1 cellular context compared by ENCODE assay signal in the genomic region with DNA sequence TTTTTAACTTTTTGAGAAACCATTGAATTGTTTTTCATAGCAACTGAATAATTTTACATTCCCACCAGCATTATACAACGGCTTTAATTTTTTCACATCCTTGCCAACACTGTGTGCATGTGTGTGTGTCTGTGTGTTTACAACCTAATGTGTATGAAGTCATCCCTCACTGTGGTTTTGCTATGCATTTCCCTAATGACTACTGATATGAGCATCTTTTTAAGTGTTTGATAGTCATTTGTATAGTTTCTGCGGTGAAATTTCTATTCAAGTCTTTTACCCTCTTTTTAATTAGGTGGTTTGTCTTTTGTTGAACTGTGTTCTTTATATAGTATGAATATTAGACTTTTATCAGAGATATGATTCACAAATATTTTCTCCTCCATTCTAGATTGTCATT.
TF ChIP-seq lines count a peak whose summit lies in the region.

No MANE protein-coding gene starts in this region.

TF ChIP-seq in GM12878, 131 proteins besides CTCF, POLR2A, EP300 and RAD21 (continued from another document and continues in another):
- TF ChIP-seq EGR1 (IDR thresholded peaks at IDR 0.05; ENCODE audit: borderline replicate concordance in 1 of 2, low read depth in 2 of 2, low read length in 2 of 2) (no peak), CHD2 (IDR thresholded peaks at IDR 0.05; ENCODE audit: borderline replicate concordance, low read depth, low read length) (no peak), ESRRA (IDR thresholded peaks at IDR 0.05; ENCODE audit: low read length) (no peak), FOXK2 (IDR thresholded peaks at IDR 0.05) (no peak), BHLHE40 (IDR thresholded peaks at IDR 0.05; ENCODE audit: borderline replicate concordance in 1 of 2, low read depth in 2 of 2, low read length in 1 of 2) (0 out of 4 replicates have a peak, but pooled peaks of 1 of the 2 experiments have one; percentile 22), RUNX3 (IDR thresholded peaks at IDR 0.05; ENCODE audit: low read length) (peak; percentile 97), WRNIP1 (IDR thresholded peaks at IDR 0.05; ENCODE audit: borderline replicate concordance, low read depth, low read length) (no peak), ETV6 (conservative IDR thresholded peaks at IDR 0.05 in 1 of 2, IDR thresholded peaks at IDR 0.05 in 1 of 2; ENCODE audit: borderline replicate concordance in 1 of 2, low read depth in 1 of 2) (no peak), HDGF (IDR thresholded peaks at IDR 0.05) (no peak), TBL1XR1 (IDR thresholded peaks at IDR 0.05; ENCODE audit: low read depth, low read length) (no peak), ZNF274 (IDR thresholded peaks at IDR 0.05; ENCODE audit: insufficient read depth, insufficient read length) (no peak), RAD51 (IDR thresholded peaks at IDR 0.05) (no peak), JUND (IDR thresholded peaks at IDR 0.05; ENCODE audit: low read depth, low read length) (0 out of 2 replicates have a peak, but pooled peaks have one; percentile 37), BCL11A (IDR thresholded peaks at IDR 0.05; ENCODE audit: low read depth, low read length) (peak; percentile 94; the same call in 1 of the 2 replicates), TCF3 (IDR thresholded peaks at IDR 0.05; ENCODE audit: borderline replicate concordance, insufficient read depth, low read depth, low read length) (no peak), EED (IDR thresholded peaks at IDR 0.05; ENCODE audit: low read depth) (no peak), SIN3A (IDR thresholded peaks at IDR 0.05; ENCODE audit: low read depth, low read length) (no peak), KLF5 (IDR thresholded peaks at IDR 0.05; ENCODE audit: partially characterized antibody) (no peak), MYC (IDR thresholded peaks at IDR 0.05; ENCODE audit: insufficient read depth, insufficient read length, insufficient replicate concordance, low read length, severe bottlenecking) (no peak), TAF1 (IDR thresholded peaks at IDR 0.05; ENCODE audit: borderline replicate concordance, low read depth, low read length) (no peak), TARDBP (IDR thresholded peaks at IDR 0.05; ENCODE audit: borderline replicate concordance) (no peak), SREBF2 (IDR thresholded peaks at IDR 0.05; ENCODE audit: low read length) (no peak), LARP7 (IDR thresholded peaks at IDR 0.05) (no peak), PML (IDR thresholded peaks at IDR 0.05; ENCODE audit: low read length) (0 out of 2 replicates have a peak, but pooled peaks have one; percentile 33), FOS (IDR thresholded peaks at IDR 0.05; ENCODE audit: borderline replicate concordance, extremely low read depth, insufficient read length) (no peak), CEBPB (IDR thresholded peaks at IDR 0.05; ENCODE audit: borderline replicate concordance in 1 of 2, low read depth in 2 of 2, low read length in 2 of 2) (no peak), POLR2AphosphoS2 (IDR thresholded peaks at IDR 0.05; ENCODE audit: low read depth, low read length) (no peak)
- TF ChIP-seq, protein P1, sequence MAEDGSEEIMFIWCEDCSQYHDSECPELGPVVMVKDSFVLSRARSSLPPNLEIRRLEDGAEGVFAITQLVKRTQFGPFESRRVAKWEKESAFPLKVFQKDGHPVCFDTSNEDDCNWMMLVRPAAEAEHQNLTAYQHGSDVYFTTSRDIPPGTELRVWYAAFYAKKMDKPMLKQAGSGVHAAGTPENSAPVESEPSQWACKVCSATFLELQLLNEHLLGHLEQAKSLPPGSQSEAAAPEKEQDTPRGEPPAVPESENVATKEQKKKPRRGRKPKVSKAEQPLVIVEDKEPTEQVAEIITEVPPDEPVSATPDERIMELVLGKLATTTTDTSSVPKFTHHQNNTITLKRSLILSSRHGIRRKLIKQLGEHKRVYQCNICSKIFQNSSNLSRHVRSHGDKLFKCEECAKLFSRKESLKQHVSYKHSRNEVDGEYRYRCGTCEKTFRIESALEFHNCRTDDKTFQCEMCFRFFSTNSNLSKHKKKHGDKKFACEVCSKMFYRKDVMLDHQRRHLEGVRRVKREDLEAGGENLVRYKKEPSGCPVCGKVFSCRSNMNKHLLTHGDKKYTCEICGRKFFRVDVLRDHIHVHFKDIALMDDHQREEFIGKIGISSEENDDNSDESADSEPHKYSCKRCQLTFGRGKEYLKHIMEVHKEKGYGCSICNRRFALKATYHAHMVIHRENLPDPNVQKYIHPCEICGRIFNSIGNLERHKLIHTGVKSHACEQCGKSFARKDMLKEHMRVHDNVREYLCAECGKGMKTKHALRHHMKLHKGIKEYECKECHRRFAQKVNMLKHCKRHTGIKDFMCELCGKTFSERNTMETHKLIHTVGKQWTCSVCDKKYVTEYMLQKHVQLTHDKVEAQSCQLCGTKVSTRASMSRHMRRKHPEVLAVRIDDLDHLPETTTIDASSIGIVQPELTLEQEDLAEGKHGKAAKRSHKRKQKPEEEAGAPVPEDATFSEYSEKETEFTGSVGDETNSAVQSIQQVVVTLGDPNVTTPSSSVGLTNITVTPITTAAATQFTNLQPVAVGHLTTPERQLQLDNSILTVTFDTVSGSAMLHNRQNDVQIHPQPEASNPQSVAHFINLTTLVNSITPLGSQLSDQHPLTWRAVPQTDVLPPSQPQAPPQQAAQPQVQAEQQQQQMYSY (CRISPR knock-in tag; IDR thresholded peaks at IDR 0.05): no peak
- TF ChIP-seq, protein P2, sequence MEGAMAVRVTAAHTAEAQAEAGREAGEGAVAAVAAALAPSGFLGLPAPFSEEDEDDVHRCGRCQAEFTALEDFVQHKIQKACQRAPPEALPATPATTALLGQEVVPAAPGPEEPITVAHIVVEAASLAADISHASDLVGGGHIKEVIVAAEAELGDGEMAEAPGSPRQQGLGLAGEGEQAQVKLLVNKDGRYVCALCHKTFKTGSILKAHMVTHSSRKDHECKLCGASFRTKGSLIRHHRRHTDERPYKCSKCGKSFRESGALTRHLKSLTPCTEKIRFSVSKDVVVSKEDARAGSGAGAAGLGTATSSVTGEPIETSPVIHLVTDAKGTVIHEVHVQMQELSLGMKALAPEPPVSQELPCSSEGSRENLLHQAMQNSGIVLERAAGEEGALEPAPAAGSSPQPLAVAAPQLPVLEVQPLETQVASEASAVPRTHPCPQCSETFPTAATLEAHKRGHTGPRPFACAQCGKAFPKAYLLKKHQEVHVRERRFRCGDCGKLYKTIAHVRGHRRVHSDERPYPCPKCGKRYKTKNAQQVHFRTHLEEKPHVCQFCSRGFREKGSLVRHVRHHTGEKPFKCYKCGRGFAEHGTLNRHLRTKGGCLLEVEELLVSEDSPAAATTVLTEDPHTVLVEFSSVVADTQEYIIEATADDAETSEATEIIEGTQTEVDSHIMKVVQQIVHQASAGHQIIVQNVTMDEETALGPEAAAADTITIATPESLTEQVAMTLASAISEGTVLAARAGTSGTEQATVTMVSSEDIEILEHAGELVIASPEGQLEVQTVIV (IDR thresholded peaks at IDR 0.05; ENCODE audit: borderline replicate concordance, partially characterized antibody): no peak
- TF ChIP-seq, protein P3, sequence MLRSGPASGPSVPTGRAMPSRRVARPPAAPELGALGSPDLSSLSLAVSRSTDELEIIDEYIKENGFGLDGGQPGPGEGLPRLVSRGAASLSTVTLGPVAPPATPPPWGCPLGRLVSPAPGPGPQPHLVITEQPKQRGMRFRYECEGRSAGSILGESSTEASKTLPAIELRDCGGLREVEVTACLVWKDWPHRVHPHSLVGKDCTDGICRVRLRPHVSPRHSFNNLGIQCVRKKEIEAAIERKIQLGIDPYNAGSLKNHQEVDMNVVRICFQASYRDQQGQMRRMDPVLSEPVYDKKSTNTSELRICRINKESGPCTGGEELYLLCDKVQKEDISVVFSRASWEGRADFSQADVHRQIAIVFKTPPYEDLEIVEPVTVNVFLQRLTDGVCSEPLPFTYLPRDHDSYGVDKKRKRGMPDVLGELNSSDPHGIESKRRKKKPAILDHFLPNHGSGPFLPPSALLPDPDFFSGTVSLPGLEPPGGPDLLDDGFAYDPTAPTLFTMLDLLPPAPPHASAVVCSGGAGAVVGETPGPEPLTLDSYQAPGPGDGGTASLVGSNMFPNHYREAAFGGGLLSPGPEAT (IDR thresholded peaks at IDR 0.05; ENCODE audit: low read depth): 0 out of 2 replicates have a peak, but pooled peaks have one; percentile 20
- TF ChIP-seq, protein P4, sequence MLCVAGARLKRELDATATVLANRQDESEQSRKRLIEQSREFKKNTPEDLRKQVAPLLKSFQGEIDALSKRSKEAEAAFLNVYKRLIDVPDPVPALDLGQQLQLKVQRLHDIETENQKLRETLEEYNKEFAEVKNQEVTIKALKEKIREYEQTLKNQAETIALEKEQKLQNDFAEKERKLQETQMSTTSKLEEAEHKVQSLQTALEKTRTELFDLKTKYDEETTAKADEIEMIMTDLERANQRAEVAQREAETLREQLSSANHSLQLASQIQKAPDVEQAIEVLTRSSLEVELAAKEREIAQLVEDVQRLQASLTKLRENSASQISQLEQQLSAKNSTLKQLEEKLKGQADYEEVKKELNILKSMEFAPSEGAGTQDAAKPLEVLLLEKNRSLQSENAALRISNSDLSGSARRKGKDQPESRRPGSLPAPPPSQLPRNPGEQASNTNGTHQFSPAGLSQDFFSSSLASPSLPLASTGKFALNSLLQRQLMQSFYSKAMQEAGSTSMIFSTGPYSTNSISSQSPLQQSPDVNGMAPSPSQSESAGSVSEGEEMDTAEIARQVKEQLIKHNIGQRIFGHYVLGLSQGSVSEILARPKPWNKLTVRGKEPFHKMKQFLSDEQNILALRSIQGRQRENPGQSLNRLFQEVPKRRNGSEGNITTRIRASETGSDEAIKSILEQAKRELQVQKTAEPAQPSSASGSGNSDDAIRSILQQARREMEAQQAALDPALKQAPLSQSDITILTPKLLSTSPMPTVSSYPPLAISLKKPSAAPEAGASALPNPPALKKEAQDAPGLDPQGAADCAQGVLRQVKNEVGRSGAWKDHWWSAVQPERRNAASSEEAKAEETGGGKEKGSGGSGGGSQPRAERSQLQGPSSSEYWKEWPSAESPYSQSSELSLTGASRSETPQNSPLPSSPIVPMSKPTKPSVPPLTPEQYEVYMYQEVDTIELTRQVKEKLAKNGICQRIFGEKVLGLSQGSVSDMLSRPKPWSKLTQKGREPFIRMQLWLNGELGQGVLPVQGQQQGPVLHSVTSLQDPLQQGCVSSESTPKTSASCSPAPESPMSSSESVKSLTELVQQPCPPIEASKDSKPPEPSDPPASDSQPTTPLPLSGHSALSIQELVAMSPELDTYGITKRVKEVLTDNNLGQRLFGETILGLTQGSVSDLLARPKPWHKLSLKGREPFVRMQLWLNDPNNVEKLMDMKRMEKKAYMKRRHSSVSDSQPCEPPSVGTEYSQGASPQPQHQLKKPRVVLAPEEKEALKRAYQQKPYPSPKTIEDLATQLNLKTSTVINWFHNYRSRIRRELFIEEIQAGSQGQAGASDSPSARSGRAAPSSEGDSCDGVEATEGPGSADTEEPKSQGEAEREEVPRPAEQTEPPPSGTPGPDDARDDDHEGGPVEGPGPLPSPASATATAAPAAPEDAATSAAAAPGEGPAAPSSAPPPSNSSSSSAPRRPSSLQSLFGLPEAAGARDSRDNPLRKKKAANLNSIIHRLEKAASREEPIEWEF (IDR thresholded peaks at IDR 0.05; ENCODE audit: insufficient replicate concordance, low read depth, low read length): no peak
- TF ChIP-seq, protein P5, sequence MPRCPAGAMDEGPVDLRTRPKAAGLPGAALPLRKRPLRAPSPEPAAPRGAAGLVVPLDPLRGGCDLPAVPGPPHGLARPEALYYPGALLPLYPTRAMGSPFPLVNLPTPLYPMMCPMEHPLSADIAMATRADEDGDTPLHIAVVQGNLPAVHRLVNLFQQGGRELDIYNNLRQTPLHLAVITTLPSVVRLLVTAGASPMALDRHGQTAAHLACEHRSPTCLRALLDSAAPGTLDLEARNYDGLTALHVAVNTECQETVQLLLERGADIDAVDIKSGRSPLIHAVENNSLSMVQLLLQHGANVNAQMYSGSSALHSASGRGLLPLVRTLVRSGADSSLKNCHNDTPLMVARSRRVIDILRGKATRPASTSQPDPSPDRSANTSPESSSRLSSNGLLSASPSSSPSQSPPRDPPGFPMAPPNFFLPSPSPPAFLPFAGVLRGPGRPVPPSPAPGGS (IDR thresholded peaks at IDR 0.05; ENCODE audit: borderline replicate concordance, insufficient read depth, low read depth, low read length, poor library complexity, severe bottlenecking): no peak
- TF ChIP-seq, protein P6, sequence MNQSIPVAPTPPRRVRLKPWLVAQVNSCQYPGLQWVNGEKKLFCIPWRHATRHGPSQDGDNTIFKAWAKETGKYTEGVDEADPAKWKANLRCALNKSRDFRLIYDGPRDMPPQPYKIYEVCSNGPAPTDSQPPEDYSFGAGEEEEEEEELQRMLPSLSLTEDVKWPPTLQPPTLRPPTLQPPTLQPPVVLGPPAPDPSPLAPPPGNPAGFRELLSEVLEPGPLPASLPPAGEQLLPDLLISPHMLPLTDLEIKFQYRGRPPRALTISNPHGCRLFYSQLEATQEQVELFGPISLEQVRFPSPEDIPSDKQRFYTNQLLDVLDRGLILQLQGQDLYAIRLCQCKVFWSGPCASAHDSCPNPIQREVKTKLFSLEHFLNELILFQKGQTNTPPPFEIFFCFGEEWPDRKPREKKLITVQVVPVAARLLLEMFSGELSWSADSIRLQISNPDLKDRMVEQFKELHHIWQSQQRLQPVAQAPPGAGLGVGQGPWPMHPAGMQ (IDR thresholded peaks at IDR 0.05; ENCODE audit: borderline replicate concordance): no peak
- TF ChIP-seq, protein P7, sequence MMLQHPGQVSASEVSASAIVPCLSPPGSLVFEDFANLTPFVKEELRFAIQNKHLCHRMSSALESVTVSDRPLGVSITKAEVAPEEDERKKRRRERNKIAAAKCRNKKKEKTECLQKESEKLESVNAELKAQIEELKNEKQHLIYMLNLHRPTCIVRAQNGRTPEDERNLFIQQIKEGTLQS (IDR thresholded peaks at IDR 0.05; ENCODE audit: borderline replicate concordance, extremely low read depth, low read depth, low read length): no peak
- TF ChIP-seq, protein P8, sequence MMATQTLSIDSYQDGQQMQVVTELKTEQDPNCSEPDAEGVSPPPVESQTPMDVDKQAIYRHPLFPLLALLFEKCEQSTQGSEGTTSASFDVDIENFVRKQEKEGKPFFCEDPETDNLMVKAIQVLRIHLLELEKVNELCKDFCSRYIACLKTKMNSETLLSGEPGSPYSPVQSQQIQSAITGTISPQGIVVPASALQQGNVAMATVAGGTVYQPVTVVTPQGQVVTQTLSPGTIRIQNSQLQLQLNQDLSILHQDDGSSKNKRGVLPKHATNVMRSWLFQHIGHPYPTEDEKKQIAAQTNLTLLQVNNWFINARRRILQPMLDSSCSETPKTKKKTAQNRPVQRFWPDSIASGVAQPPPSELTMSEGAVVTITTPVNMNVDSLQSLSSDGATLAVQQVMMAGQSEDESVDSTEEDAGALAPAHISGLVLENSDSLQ (IDR thresholded peaks at IDR 0.05): no peak
